Comparison of ENCODE assay signal across 2 cellular contexts in the genomic region with DNA sequence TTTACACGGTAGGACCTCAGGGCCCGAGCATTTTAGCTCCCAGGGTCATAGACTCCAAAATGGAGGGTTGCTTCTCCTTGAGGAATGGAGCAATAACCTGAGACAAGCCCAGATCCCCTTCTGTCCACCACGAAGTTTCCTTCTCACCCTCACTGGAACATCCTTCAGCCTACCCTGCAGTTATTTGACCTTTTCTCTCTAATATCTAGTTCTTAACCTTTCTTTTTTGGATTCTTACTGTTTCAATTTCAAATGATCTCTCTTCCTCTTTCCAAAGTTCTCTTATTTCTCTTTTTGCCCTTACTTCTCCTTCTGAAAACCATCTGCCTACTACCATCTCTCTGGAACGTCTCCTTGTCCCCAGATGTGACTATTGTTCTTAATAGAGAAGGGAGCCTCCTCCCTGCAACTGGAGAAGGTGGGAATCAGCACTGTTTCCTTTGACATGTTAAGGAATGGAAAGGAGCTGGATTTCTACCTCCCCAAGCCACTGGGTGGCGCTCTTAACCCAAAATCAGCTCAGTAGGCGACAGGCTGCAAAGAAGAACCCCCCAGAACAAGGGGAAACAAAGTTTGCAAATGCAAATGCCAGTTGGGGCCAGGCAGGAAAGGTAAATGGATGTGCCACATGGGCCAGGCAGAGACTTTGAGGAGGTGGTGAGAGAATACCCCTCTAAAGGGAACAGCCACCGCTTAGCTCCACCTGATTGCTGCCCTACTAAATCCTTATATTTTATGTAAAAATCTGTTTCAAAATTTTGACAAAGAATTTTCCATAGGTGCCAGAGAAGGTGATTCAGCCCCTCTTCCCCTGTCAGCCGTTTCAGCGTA.
TF ChIP-seq lines count a peak whose summit lies in the region.

No MANE protein-coding gene starts in this region.

TF ChIP-seq in GM12891, 5 proteins besides CTCF, POLR2A, EP300 and RAD21 (continued from another document):
- TF ChIP-seq SPI1 (IDR thresholded peaks at IDR 0.05; ENCODE audit: low read depth, low read length) (no peak), PAX5 (IDR thresholded peaks at IDR 0.05; ENCODE audit: insufficient read depth, low read length, severe bottlenecking) (no peak), TAF1 (IDR thresholded peaks at IDR 0.05; ENCODE audit: low read depth, low read length) (no peak)

TF ChIP-seq in GM12878, 131 proteins besides CTCF, POLR2A, EP300 and RAD21 (continued from another document):
- TF ChIP-seq FOS (IDR thresholded peaks at IDR 0.05; ENCODE audit: borderline replicate concordance, extremely low read depth, insufficient read length) (no peak), BACH1 (IDR thresholded peaks at IDR 0.05; ENCODE audit: borderline replicate concordance) (no peak), IKZF1 (conservative IDR thresholded peaks at IDR 0.05) (no peak), EGR1 (IDR thresholded peaks at IDR 0.05; ENCODE audit: borderline replicate concordance in 1 of 2, low read depth in 2 of 2, low read length in 2 of 2) (no peak), TCF3 (IDR thresholded peaks at IDR 0.05; ENCODE audit: borderline replicate concordance, insufficient read depth, low read depth, low read length) (no peak), WRNIP1 (IDR thresholded peaks at IDR 0.05; ENCODE audit: borderline replicate concordance, low read depth, low read length) (no peak)
- TF ChIP-seq, protein P1, sequence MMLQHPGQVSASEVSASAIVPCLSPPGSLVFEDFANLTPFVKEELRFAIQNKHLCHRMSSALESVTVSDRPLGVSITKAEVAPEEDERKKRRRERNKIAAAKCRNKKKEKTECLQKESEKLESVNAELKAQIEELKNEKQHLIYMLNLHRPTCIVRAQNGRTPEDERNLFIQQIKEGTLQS (IDR thresholded peaks at IDR 0.05; ENCODE audit: borderline replicate concordance, extremely low read depth, low read depth, low read length), result no peak
- TF ChIP-seq, protein P2, sequence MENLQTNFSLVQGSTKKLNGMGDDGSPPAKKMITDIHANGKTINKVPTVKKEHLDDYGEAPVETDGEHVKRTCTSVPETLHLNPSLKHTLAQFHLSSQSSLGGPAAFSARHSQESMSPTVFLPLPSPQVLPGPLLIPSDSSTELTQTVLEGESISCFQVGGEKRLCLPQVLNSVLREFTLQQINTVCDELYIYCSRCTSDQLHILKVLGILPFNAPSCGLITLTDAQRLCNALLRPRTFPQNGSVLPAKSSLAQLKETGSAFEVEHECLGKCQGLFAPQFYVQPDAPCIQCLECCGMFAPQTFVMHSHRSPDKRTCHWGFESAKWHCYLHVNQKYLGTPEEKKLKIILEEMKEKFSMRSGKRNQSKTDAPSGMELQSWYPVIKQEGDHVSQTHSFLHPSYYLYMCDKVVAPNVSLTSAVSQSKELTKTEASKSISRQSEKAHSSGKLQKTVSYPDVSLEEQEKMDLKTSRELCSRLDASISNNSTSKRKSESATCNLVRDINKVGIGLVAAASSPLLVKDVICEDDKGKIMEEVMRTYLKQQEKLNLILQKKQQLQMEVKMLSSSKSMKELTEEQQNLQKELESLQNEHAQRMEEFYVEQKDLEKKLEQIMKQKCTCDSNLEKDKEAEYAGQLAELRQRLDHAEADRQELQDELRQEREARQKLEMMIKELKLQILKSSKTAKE (IDR thresholded peaks at IDR 0.05; ENCODE audit: low read depth, poor library complexity, severe bottlenecking), result no peak
